ENCODE assay signal across 17 cellular contexts in genomic region chr1:116218922-116219321, GRCh38.
A peak's percentile ranks its signal among the peaks of the same experiment; 100 is the strongest.
DNase-seq lines count a peak whose midpoint lies in the region; ATAC-seq and TF ChIP-seq lines count a peak whose summit lies in the region.
"Had no signal": no experiment of that assay in that cellular context is flagged by ENCODE, and none has a peak within 500 bp of the region (broad histone marks: within the 10 kb centered on the region; RNA-seq: fewer than 3 reads in every experiment).

No MANE protein-coding gene starts in this region.

- no peaks in the 10 kb centered on the region for H3K9me3 Mint-ChIP-seq in activated CD8-positive, alpha-beta memory T cell treated with anti-CD3 and anti-CD28 coated beads, Interleukin-2, amount 10 ng/mL, durations not matched to agents 7 days and 5 days (ENCODE audit: low read depth)
- H3K9me3 Mint-ChIP-seq in activated T-cell treated with anti-CD3 and anti-CD28 coated beads, Interleukin-2, amount 50 U/mL, for 4 hours = no peaks in the 10 kb centered on the region
- H3K9me3 Mint-ChIP-seq: dendritic cell treated with granulocyte-macrophage colony-stimulating factor and Interleukin-4, amounts not matched to agents 40 ng/mL and 50 ng/mL, for 4 days had no signal

- ATAC-seq in heart right ventricle (peak in 7 of 8 donors; percentile 58 to 97 (median 88)), GM21423 (IDR thresholded peaks at IDR 0.05; ENCODE audit: unreplicated experiment) (no peak)
- no peak for ATAC-seq in activated CD8-positive, alpha-beta memory T cell treated with anti-CD3 and anti-CD28 coated beads, Interleukin-2, amount 10 ng/mL, durations not matched to agents 7 days and 5 days
- no peak for ATAC-seq in activated T-cell treated with anti-CD3 and anti-CD28 coated beads, Interleukin-2, amount 50 U/mL, for 4 hours
- ATAC-seq: naive thymus-derived CD4-positive, alpha-beta T cell; stimulated activated naive CD8-positive, alpha-beta T cell treated with anti-CD3 and anti-CD28 coated beads, Interleukin-15, Interleukin-2, amounts not matched to agents 100 U/mL and 50 U/mL, for 24 hours had no signal

- H3K9me3 ChIP-seq in heart right ventricle (no peaks in the 10 kb centered on the region), stomach (no peaks in the 10 kb centered on the region)

- H3K27me3 ChIP-seq in heart right ventricle (no peaks in the 10 kb centered on the region), stomach (no peaks in the 10 kb centered on the region)

- H3K36me3 ChIP-seq in heart right ventricle (no peaks in the 10 kb centered on the region), stomach (no peaks in the 10 kb centered on the region)

- H3K27ac Mint-ChIP-seq in activated CD8-positive, alpha-beta memory T cell treated with anti-CD3 and anti-CD28 coated beads, Interleukin-2, amount 10 ng/mL, durations not matched to agents 7 days and 5 days = no peak overlapping the region
- H3K27ac Mint-ChIP-seq: dendritic cell treated with granulocyte-macrophage colony-stimulating factor and Interleukin-4, amounts not matched to agents 40 ng/mL and 50 ng/mL, for 4 days; progenitor cell of endocrine pancreas had no signal

- TF ChIP-seq POLR2A in stomach (IDR thresholded peaks at IDR 0.05) = no peak

- H3K4me3 Mint-ChIP-seq in activated CD8-positive, alpha-beta memory T cell treated with anti-CD3 and anti-CD28 coated beads, Interleukin-2, amount 10 ng/mL, durations not matched to agents 7 days and 5 days = no peak overlapping the region
- H3K4me3 Mint-ChIP-seq in activated T-cell treated with anti-CD3 and anti-CD28 coated beads, Interleukin-2, amount 50 U/mL, for 4 hours = no peak overlapping the region
- H3K4me3 Mint-ChIP-seq: dendritic cell treated with granulocyte-macrophage colony-stimulating factor and Interleukin-4, amounts not matched to agents 40 ng/mL and 50 ng/mL, for 4 days; naive thymus-derived CD4-positive, alpha-beta T cell had no signal

- H3K27ac ChIP-seq in heart right ventricle (no peak overlapping the region), stomach (no peak overlapping the region)
- H3K27ac ChIP-seq: HL-60 had no signal

- H3K4me3 ChIP-seq in heart right ventricle (no peak overlapping the region), stomach (no peak overlapping the region)

- intact Hi-C loops in heart right ventricle (cut with DNase I) (no loop called here), stomach (cut with DNase I; ENCODE audit: low total_unique reads) (no loop called here)

- TF ChIP-seq EP300 in stomach (IDR thresholded peaks at IDR 0.05) = no peak

- H3K27me3 Mint-ChIP-seq in activated CD8-positive, alpha-beta memory T cell treated with anti-CD3 and anti-CD28 coated beads, Interleukin-2, amount 10 ng/mL, durations not matched to agents 7 days and 5 days = no peaks in the 10 kb centered on the region
- H3K27me3 Mint-ChIP-seq in activated T-cell treated with anti-CD3 and anti-CD28 coated beads, Interleukin-2, amount 50 U/mL, for 4 hours (ENCODE audit: low read depth) = no peaks in the 10 kb centered on the region
- H3K27me3 Mint-ChIP-seq: dendritic cell treated with granulocyte-macrophage colony-stimulating factor and Interleukin-4, amounts not matched to agents 40 ng/mL and 50 ng/mL, for 4 days; progenitor cell of endocrine pancreas had no signal

- no peaks in the 10 kb centered on the region for H3K36me3 Mint-ChIP-seq in activated CD8-positive, alpha-beta memory T cell treated with anti-CD3 and anti-CD28 coated beads, Interleukin-2, amount 10 ng/mL, durations not matched to agents 7 days and 5 days
- H3K36me3 Mint-ChIP-seq in activated T-cell treated with anti-CD3 and anti-CD28 coated beads, Interleukin-2, amount 50 U/mL, for 4 hours (ENCODE audit: insufficient read depth) = no peaks in the 10 kb centered on the region
- H3K36me3 Mint-ChIP-seq: naive thymus-derived CD4-positive, alpha-beta T cell had no signal

- H3K4me1 Mint-ChIP-seq in activated CD8-positive, alpha-beta memory T cell treated with anti-CD3 and anti-CD28 coated beads, Interleukin-2, amount 10 ng/mL, durations not matched to agents 7 days and 5 days = no peaks in the 10 kb centered on the region
- no peaks in the 10 kb centered on the region for H3K4me1 Mint-ChIP-seq in activated T-cell treated with anti-CD3 and anti-CD28 coated beads, Interleukin-2, amount 50 U/mL, for 4 hours (ENCODE audit: low read depth)

- DNase-seq in NCI-H748 (lab: John Stamatoyannopoulos, UW; ENCODE audit: unreplicated experiment) = peak; percentile 24
- DNase-seq in NCI-H748 treated with DMSO at 0.1 percent for 48 hours (lab: John Stamatoyannopoulos, UW) = no peak
- DNase-seq in NCI-H69 (lab: John Stamatoyannopoulos, UW) = peak; percentile 33
- DNase-seq in heart right ventricle = peak; percentile 38 to 47
- DNase-seq in stomach = peak; percentile 45
- no peak for DNase-seq in activated CD8-positive, alpha-beta memory T cell treated with anti-CD3 and anti-CD28 coated beads, Interleukin-2, amount 10 ng/mL, durations not matched to agents 7 days and 5 days
- DNase-seq in activated T-cell treated with anti-CD3 and anti-CD28 coated beads, Interleukin-2, amount 50 U/mL, for 4 hours = no peak
- DNase-seq: activated CD8-positive, alpha-beta memory T cell treated with anti-CD3 and anti-CD28 coated beads, Interleukin-2, amount 50 U/mL, for 4 hours; hypothalamus; naive thymus-derived CD4-positive, alpha-beta T cell; NCI-H1436; stimulated activated CD4-positive, alpha-beta T cell treated with anti-CD3 and anti-CD28 coated beads, Interleukin-12 subunit alpha, Interleukin-12 subunit beta, amount 100 ng/mL, for 4 hours; stimulated activated naive CD8-positive, alpha-beta T cell treated with anti-CD3 and anti-CD28 coated beads, Interleukin-15, Interleukin-2, amounts not matched to agents 100 U/mL and 50 U/mL, for 24 hours had no signal

- peak in 3 of 9 donors; percentile 16 to 18 (median 17) for TF ChIP-seq CTCF in heart right ventricle (IDR thresholded peaks at IDR 0.05)
- no peak for TF ChIP-seq CTCF in stomach (IDR thresholded peaks at IDR 0.05)

- H3K4me1 ChIP-seq in heart right ventricle (peaks cover 0 to 5% (median 0%) of the 10 kb centered on the region in 9 donors), stomach (no peaks in the 10 kb centered on the region)

- CTCF ChIA-PET in activated CD8-positive, alpha-beta memory T cell treated with anti-CD3 and anti-CD28 coated beads, Interleukin-2, amount 10 ng/mL, durations not matched to agents 7 days and 5 days (lab: Charles Lee) = interaction anchor here (1.2 kb wide), 1 partner anchor 80 kb away, joined by 3 read pairs; no protein-coding TSS in a partner anchor

- 26 to 37% methylated on average over 6 of the region's 6 CpGs for WGBS in heart right ventricle, 2 donors
- 59 to 74% (median 62%) methylated on average over 6 of the region's 6 CpGs for WGBS in stomach, 5 donors

Comparison
In these comparisons a context has a peak if more than half of its experiments do, and no peak if none do; other contexts are left out.
1. DNase-seq: peak in NCI-H748 (single experiment), NCI-H69 (single experiment), heart right ventricle (2 of 2) and stomach (single experiment); none in NCI-H748 treated with DMSO at 0.1 percent for 48 hours (single experiment), activated CD8-positive, alpha-beta memory T cell treated with anti-CD3 and anti-CD28 coated beads, Interleukin-2, amount 10 ng/mL, durations not matched to agents 7 days and 5 days (single experiment) and activated T-cell treated with anti-CD3 and anti-CD28 coated beads, Interleukin-2, amount 50 U/mL, for 4 hours (single experiment).
2. ATAC-seq: peak in heart right ventricle (7 of 8); none in GM21423 (single experiment), activated CD8-positive, alpha-beta memory T cell treated with anti-CD3 and anti-CD28 coated beads, Interleukin-2, amount 10 ng/mL, durations not matched to agents 7 days and 5 days (single experiment) and activated T-cell treated with anti-CD3 and anti-CD28 coated beads, Interleukin-2, amount 50 U/mL, for 4 hours (0 of 2).